In the genomic region with DNA sequence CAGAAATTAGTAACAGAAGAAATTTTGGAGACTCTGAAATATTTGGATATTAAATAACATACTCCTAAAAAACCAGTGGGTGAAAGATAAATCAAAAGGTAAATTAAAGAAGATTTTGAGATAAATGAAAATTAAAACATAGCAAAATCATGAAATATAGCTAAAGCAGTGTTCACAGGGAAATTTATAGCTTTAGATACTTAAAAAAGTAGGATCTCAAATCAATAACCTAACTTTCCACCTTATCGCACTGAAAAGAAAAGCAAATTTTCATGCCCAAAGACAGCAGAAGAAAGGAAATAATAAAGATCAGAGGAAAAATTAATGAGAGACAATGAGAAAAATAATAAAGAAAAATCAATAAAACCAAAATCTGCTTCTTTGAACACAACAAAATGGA, we compare ENCODE assay signal across 24 cellular contexts.
"Had no signal": no experiment of that assay in that cellular context is flagged by ENCODE, and none has a peak within 500 bp of the region (broad histone marks: within the 10 kb centered on the region; RNA-seq: fewer than 3 reads in every experiment).

No MANE protein-coding gene starts in this region.

- ATAC-seq: effector memory CD8-positive, alpha-beta T cell; esophagus mucosa; foreskin keratinocyte; gastrocnemius medialis; gastroesophageal sphincter; heart left ventricle; heart right ventricle had no signal

- H3K27me3 ChIP-seq: colonic mucosa, dorsolateral prefrontal cortex, esophagus muscularis mucosa, esophagus squamous epithelium, foreskin keratinocyte, gastrocnemius medialis, gastroesophageal sphincter, heart left ventricle, heart right ventricle had no signal

- H3K4me1 ChIP-seq: colonic mucosa, esophagus squamous epithelium, foreskin keratinocyte, gastrocnemius medialis had no signal

- H3K9me3 ChIP-seq: colonic mucosa, esophagus muscularis mucosa, esophagus squamous epithelium, gastrocnemius medialis, gastroesophageal sphincter had no signal

- H3K36me3 ChIP-seq: colonic mucosa, esophagus muscularis mucosa, esophagus squamous epithelium, gastrocnemius medialis, gastroesophageal sphincter, heart left ventricle, heart right ventricle had no signal

- DNase-seq: colonic mucosa; cortex of kidney; dermis blood vessel endothelial cell; dorsolateral prefrontal cortex; effector CD4-positive, alpha-beta T cell; effector CD8-positive, alpha-beta T cell; effector memory CD4-positive, alpha-beta T cell; effector memory CD8-positive, alpha-beta T cell; endodermal cell; erythroblast; esophagus squamous epithelium; foreskin fibroblast; foreskin keratinocyte; foreskin melanocyte; gastrocnemius medialis; glutamatergic neuron; head of caudate nucleus; heart left ventricle; heart right ventricle had no signal

- H3K4me3 ChIP-seq: colonic mucosa, coronary artery, dorsolateral prefrontal cortex, esophagus muscularis mucosa, esophagus squamous epithelium, gastrocnemius medialis, gastroesophageal sphincter, heart left ventricle, heart right ventricle had no signal

- H3K27ac ChIP-seq: colonic mucosa, coronary artery, dorsolateral prefrontal cortex, epithelial cell of prostate, esophagus muscularis mucosa, esophagus squamous epithelium, foreskin keratinocyte, gastrocnemius medialis, gastroesophageal sphincter, heart left ventricle, heart right ventricle had no signal
